11 cellular contexts compared by ENCODE assay signal in genomic region chr3:151404316-151404715, GRCh38. TPM values are rescaled to one million over a fixed set of nuclear protein-coding genes. Genes with fewer than 3 reads are reported as not detected.
DNase-seq lines count a peak whose midpoint lies in the region; ATAC-seq, FAIRE-seq and TF ChIP-seq lines count a peak whose summit lies in the region.
"Had no signal": no experiment of that assay in that cellular context is flagged by ENCODE, and none has a peak within 500 bp of the region (broad histone marks: within the 10 kb centered on the region; RNA-seq: fewer than 3 reads in every experiment).

No MANE protein-coding gene starts in this region.

- DNase-seq in Caki2 (ENCODE audit: low read depth) = peak; percentile 12
- DNase-seq in GM20000 (ENCODE audit: low spot score) = peak; percentile 25
- DNase-seq in HT1080 (ENCODE audit: low read depth) = peak; percentile 31
- DNase-seq in activated CD8-positive, alpha-beta memory T cell treated with anti-CD3 and anti-CD28 coated beads, Interleukin-2, amount 10 ng/mL, durations not matched to agents 7 days and 5 days = no peak
- no peak for DNase-seq in activated naive CD8-positive, alpha-beta T cell treated with anti-CD3 and anti-CD28 coated beads for 36 hours
- no peak for DNase-seq in HUDEP-2 (lab: John Stamatoyannopoulos, UW; ENCODE audit: unreplicated experiment in 76 of 76)
- DNase-seq in DMS114 treated with DMSO at 0.1 percent for 48 hours (lab: John Stamatoyannopoulos, UW; ENCODE audit: unreplicated experiment) = no peak
- DNase-seq: activated T-cell treated with anti-CD3 and anti-CD28 coated beads, Interleukin-2, amount 50 U/mL, for 4 hours had no signal

- no peaks in the 10 kb centered on the region for H3K9me3 Mint-ChIP-seq in activated CD8-positive, alpha-beta memory T cell treated with anti-CD3 and anti-CD28 coated beads, Interleukin-2, amount 10 ng/mL, durations not matched to agents 7 days and 5 days (ENCODE audit: low read depth)
- no peaks in the 10 kb centered on the region for H3K9me3 Mint-ChIP-seq in activated naive CD8-positive, alpha-beta T cell treated with anti-CD3 and anti-CD28 coated beads for 36 hours
- H3K9me3 Mint-ChIP-seq: activated T-cell treated with anti-CD3 and anti-CD28 coated beads, Interleukin-2, amount 50 U/mL, for 4 hours; T-helper 1 cell treated with Interleukin-12 subunit alpha and Interleukin-12 subunit beta and Interleukin-4 antibody, amounts not matched to agents 30 μg/mL and 1 μg/mL, for 36 hours had no signal

- no peaks in the 10 kb centered on the region for H3K4me1 Mint-ChIP-seq in activated CD8-positive, alpha-beta memory T cell treated with anti-CD3 and anti-CD28 coated beads, Interleukin-2, amount 10 ng/mL, durations not matched to agents 7 days and 5 days
- no peaks in the 10 kb centered on the region for H3K4me1 Mint-ChIP-seq in activated naive CD8-positive, alpha-beta T cell treated with anti-CD3 and anti-CD28 coated beads for 36 hours

- H3K27ac Mint-ChIP-seq in activated CD8-positive, alpha-beta memory T cell treated with anti-CD3 and anti-CD28 coated beads, Interleukin-2, amount 10 ng/mL, durations not matched to agents 7 days and 5 days = no peak overlapping the region
- no peak overlapping the region for H3K27ac Mint-ChIP-seq in activated naive CD8-positive, alpha-beta T cell treated with anti-CD3 and anti-CD28 coated beads for 36 hours
- H3K27ac Mint-ChIP-seq: progenitor cell of endocrine pancreas; T-helper 1 cell treated with Interleukin-12 subunit alpha and Interleukin-12 subunit beta and Interleukin-4 antibody, amounts not matched to agents 30 μg/mL and 1 μg/mL, for 36 hours had no signal

- H3K27me3 Mint-ChIP-seq in activated CD8-positive, alpha-beta memory T cell treated with anti-CD3 and anti-CD28 coated beads, Interleukin-2, amount 10 ng/mL, durations not matched to agents 7 days and 5 days = peaks cover 20% of the 10 kb centered on the region
- peaks cover 3% of the 10 kb centered on the region for H3K27me3 Mint-ChIP-seq in activated naive CD8-positive, alpha-beta T cell treated with anti-CD3 and anti-CD28 coated beads for 36 hours
- H3K27me3 Mint-ChIP-seq: progenitor cell of endocrine pancreas had no signal

- H3K4me3 Mint-ChIP-seq in activated CD8-positive, alpha-beta memory T cell treated with anti-CD3 and anti-CD28 coated beads, Interleukin-2, amount 10 ng/mL, durations not matched to agents 7 days and 5 days = no peak overlapping the region
- no peak overlapping the region for H3K4me3 Mint-ChIP-seq in activated naive CD8-positive, alpha-beta T cell treated with anti-CD3 and anti-CD28 coated beads for 36 hours
- H3K4me3 Mint-ChIP-seq: activated T-cell treated with anti-CD3 and anti-CD28 coated beads, Interleukin-2, amount 50 U/mL, for 4 hours; T-helper 1 cell treated with Interleukin-12 subunit alpha and Interleukin-12 subunit beta and Interleukin-4 antibody, amounts not matched to agents 30 μg/mL and 1 μg/mL, for 36 hours had no signal

- H3K36me3 Mint-ChIP-seq in activated CD8-positive, alpha-beta memory T cell treated with anti-CD3 and anti-CD28 coated beads, Interleukin-2, amount 10 ng/mL, durations not matched to agents 7 days and 5 days = no peaks in the 10 kb centered on the region
- H3K36me3 Mint-ChIP-seq in activated naive CD8-positive, alpha-beta T cell treated with anti-CD3 and anti-CD28 coated beads for 36 hours = no peaks in the 10 kb centered on the region

- FAIRE-seq in endometrium (lab: Jason Lieb, UNC) = peak; percentile 64

- CTCF ChIA-PET in activated CD8-positive, alpha-beta memory T cell treated with anti-CD3 and anti-CD28 coated beads, Interleukin-2, amount 10 ng/mL, durations not matched to agents 7 days and 5 days (lab: Charles Lee) = no interaction called here

- in situ Hi-C loops in Caki2 (cut with HindIII; ENCODE audit: low pct_unique_long_range_greater_than_20kb, low sequenced_read_pairs) = no loop called here

- ATAC-seq in activated CD8-positive, alpha-beta memory T cell treated with anti-CD3 and anti-CD28 coated beads, Interleukin-2, amount 10 ng/mL, durations not matched to agents 7 days and 5 days = no peak
- ATAC-seq: activated T-cell treated with anti-CD3 and anti-CD28 coated beads, Interleukin-2, amount 50 U/mL, for 4 hours had no signal

- no peak for TF ChIP-seq CTCF in GM20000 (IDR thresholded peaks at IDR 0.05; ENCODE audit: extremely low read depth, missing control alignments)

RNA-seq across cellular contexts. Expression of gene P2RY12, which starts 19.8 kb away (rescaled TPM):
- total RNA-seq in Caki2 (2014; rRNA removed; shearing (Covaris generic); ENCODE audit: low replicate concordance) = not detected in 2 replicates
- not detected in 2 replicates for total RNA-seq in HT1080 (2014; rRNA removed; shearing (Covaris generic))
- polyA plus RNA-seq in HT1080 (2015; cell fraction: cytosol; rRNA removed) = not detected in 2 replicates
- not detected in 2 replicates for polyA plus RNA-seq in HT1080 (2015; cell fraction: nucleus; rRNA removed)
- total RNA-seq in activated CD8-positive, alpha-beta memory T cell treated with anti-CD3 and anti-CD28 coated beads, Interleukin-2, amount 10 ng/mL, durations not matched to agents 7 days and 5 days = not detected
- total RNA-seq in activated naive CD8-positive, alpha-beta T cell treated with anti-CD3 and anti-CD28 coated beads for 36 hours = not detected
- total RNA-seq: activated T-cell treated with anti-CD3 and anti-CD28 coated beads, Interleukin-2, amount 50 U/mL, for 4 hours; progenitor cell of endocrine pancreas had no signal

RNA-seq across cellular contexts. Expression of gene IGSF10, which starts 56.5 kb away (rescaled TPM):
- not detected in 2 replicates for total RNA-seq in Caki2 (2014; rRNA removed; shearing (Covaris generic); ENCODE audit: low replicate concordance)
- under 0.01 and 0.02 TPM in 2 replicates for total RNA-seq in HT1080 (2014; rRNA removed; shearing (Covaris generic))
- polyA plus RNA-seq in HT1080 (2015; cell fraction: cytosol; rRNA removed) = 0.03 TPM in 1 of 2 replicates, not detected in the other
- 0.12 and 0.36 TPM in 2 replicates for polyA plus RNA-seq in HT1080 (2015; cell fraction: nucleus; rRNA removed)
- not detected for total RNA-seq in activated CD8-positive, alpha-beta memory T cell treated with anti-CD3 and anti-CD28 coated beads, Interleukin-2, amount 10 ng/mL, durations not matched to agents 7 days and 5 days
- total RNA-seq in activated naive CD8-positive, alpha-beta T cell treated with anti-CD3 and anti-CD28 coated beads for 36 hours = not detected

Comparison
In these comparisons a context has a peak if more than half of its experiments do, and no peak if none do; other contexts are left out.
1. DNase-seq: peak in Caki2 (single experiment), GM20000 (single experiment) and HT1080 (single experiment); none in activated CD8-positive, alpha-beta memory T cell treated with anti-CD3 and anti-CD28 coated beads, Interleukin-2, amount 10 ng/mL, durations not matched to agents 7 days and 5 days (single experiment), activated naive CD8-positive, alpha-beta T cell treated with anti-CD3 and anti-CD28 coated beads for 36 hours (single experiment), HUDEP-2 (0 of 76) and DMS114 treated with DMSO at 0.1 percent for 48 hours (single experiment).